In the genomic region with DNA sequence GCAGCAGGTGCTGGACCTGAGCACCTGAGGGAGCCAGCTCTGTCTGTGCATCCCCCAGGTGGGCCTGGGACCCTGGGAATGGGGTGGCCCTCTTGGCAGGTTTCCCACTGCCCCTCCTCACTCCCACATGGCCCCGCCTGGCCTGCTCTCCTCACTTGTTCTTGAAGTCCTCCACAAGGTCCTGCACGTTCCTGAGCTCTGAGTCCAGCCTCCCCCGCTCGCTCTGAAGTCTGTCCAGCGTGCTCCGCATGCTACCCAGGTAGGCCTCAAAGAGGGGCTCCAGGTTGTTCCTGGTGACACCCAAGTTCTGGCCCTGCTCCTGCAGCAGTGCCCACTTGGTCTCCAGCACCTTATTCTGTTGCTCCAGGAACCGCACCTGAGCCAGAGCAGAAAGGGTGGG, we compare ENCODE assay signal across 25 cellular contexts. TPM values are rescaled to one million over a fixed set of nuclear protein-coding genes. Genes with fewer than 3 reads are reported as not detected.
"Had no signal": no experiment of that assay in that cellular context is flagged by ENCODE, and none has a peak within 500 bp of the region (broad histone marks: within the 10 kb centered on the region; RNA-seq: fewer than 3 reads in every experiment).

No MANE protein-coding gene starts in this region.

- FAIRE-seq: RCC 7860 had no signal

- DNase-seq: KBM-7, MV-4-11, NCI-H1048, NCI-H1105, NCI-H1417 treated with DMSO at 0.1 percent for 48 hours, NCI-H146, NCI-H1694 treated with DMSO at 0.1 percent for 48 hours, NCI-H1930, NCI-H2081 treated with DMSO at 0.1 percent for 48 hours, NCI-H2171, NCI-H226, NCI-H446, NCI-H510A, NCI-H524 treated with DMSO at 0.1 percent for 48 hours, NCI-H69, NCI-H774, Right ventricle myocardium superior, RPMI8226, SIG-M5, SK-N-SH had no signal

- H3K9me3 ChIP-seq: SK-N-SH had no signal

RNA-seq across cellular contexts. Expression of a gene that starts 2.9 kb away (rescaled TPM):
- total RNA-seq: HT-29, LHCN-M2, MCF 10A, Right ventricle myocardium superior, SK-MEL-5 had no signal
- polyA plus RNA-seq: SK-N-SH had no signal

RNA-seq across cellular contexts. Expression of a gene that starts 17.3 kb away (rescaled TPM):
- total RNA-seq: HT-29, LHCN-M2, MCF 10A, Right ventricle myocardium superior, SK-MEL-5 had no signal
- polyA plus RNA-seq: SK-N-SH had no signal

RNA-seq across cellular contexts. Expression of a gene that starts 17.5 kb away (rescaled TPM):
- total RNA-seq: HT-29, LHCN-M2, MCF 10A, Right ventricle myocardium superior had no signal
- polyA plus RNA-seq: SK-N-SH had no signal

RNA-seq across cellular contexts. Expression of a gene that starts 35.3 kb away (rescaled TPM):
- total RNA-seq: HT-29, LHCN-M2, MCF 10A, Right ventricle myocardium superior, SK-MEL-5 had no signal
- polyA plus RNA-seq: SK-N-SH had no signal

RNA-seq across cellular contexts. Expression of a gene that starts 54.1 kb away (rescaled TPM):
- total RNA-seq: HT-29, LHCN-M2, MCF 10A, Right ventricle myocardium superior, SK-MEL-5 had no signal
- polyA plus RNA-seq: SK-N-SH had no signal
